In the genomic region with DNA sequence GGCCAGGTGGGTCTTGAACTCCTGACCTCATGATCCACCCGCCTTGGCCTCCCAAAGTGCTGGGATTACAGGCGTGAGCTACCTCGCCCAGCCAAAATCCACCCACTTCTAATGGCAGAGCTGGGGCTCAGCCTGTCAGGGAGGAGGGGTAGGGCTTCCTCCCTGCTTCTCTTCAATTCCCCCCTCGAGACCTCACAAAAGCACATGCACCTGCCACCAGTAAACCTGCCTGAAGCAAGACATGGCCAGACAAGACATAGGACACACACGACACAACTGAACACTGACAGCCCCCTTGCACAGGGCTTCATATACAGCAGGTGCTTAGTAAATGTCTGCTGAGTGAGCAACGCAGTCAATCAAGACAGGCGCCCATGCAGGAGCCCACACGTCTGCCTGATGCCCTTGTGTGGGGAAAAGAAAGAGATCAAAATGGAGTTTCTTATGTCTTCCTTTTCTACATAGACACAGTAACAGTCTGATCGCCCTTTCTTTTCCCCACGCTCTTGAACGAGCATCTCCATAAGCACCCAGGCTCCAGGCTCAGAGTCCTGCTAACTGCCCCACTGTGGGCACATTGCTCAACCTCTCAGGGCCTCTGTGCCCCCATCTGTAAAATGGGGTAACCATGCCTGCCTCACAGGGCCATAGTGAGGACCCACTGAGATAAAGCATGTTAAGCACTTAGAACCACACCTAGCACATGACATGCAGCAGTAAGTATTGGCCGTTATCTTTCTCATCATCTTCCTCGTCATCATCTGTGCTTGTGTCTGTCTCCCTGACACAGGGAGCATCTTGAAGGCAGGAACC, we compare ENCODE assay signal across 1 cellular context.
TF ChIP-seq lines count a peak whose summit lies in the region.

No MANE protein-coding gene starts in this region.

TF ChIP-seq in K562, 482 proteins besides CTCF, POLR2A, EP300 and RAD21 (continued from another document and continues in another):
- TF ChIP-seq, protein P1, sequence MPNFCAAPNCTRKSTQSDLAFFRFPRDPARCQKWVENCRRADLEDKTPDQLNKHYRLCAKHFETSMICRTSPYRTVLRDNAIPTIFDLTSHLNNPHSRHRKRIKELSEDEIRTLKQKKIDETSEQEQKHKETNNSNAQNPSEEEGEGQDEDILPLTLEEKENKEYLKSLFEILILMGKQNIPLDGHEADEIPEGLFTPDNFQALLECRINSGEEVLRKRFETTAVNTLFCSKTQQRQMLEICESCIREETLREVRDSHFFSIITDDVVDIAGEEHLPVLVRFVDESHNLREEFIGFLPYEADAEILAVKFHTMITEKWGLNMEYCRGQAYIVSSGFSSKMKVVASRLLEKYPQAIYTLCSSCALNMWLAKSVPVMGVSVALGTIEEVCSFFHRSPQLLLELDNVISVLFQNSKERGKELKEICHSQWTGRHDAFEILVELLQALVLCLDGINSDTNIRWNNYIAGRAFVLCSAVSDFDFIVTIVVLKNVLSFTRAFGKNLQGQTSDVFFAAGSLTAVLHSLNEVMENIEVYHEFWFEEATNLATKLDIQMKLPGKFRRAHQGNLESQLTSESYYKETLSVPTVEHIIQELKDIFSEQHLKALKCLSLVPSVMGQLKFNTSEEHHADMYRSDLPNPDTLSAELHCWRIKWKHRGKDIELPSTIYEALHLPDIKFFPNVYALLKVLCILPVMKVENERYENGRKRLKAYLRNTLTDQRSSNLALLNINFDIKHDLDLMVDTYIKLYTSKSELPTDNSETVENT (CRISPR knock-in tag; IDR thresholded peaks at IDR 0.05): no peak
- TF ChIP-seq, protein P2, sequence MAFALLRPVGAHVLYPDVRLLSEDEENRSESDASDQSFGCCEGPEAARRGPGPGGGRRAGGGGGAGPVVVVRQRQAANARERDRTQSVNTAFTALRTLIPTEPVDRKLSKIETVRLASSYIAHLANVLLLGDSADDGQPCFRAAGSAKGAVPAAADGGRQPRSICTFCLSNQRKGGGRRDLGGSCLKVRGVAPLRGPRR (CRISPR knock-in tag; IDR thresholded peaks at IDR 0.05): no peak
- TF ChIP-seq TAF15 (IDR thresholded peaks at IDR 0.05; ENCODE audit: low read depth, low read length) (no peak), HMG20B (CRISPR knock-in tag; IDR thresholded peaks at IDR 0.05) (no peak), HCFC1 (IDR thresholded peaks at IDR 0.05; ENCODE audit: low read depth, low read length) (no peak), MTF1 (CRISPR knock-in tag; IDR thresholded peaks at IDR 0.05; ENCODE audit: borderline replicate concordance) (no peak), RAD51 (IDR thresholded peaks at IDR 0.05; ENCODE audit: borderline replicate concordance, low read depth) (no peak), ZNF133 (CRISPR knock-in tag; IDR thresholded peaks at IDR 0.05) (no peak), NFXL1 (CRISPR knock-in tag; IDR thresholded peaks at IDR 0.05) (no peak), ZNF668 (CRISPR knock-in tag; IDR thresholded peaks at IDR 0.05) (no peak), NR4A1 (CRISPR knock-in tag; IDR thresholded peaks at IDR 0.05) (no peak), NR4A1 (tag; IDR thresholded peaks at IDR 0.05) (no peak; the same call in none of the 2 replicates), POLR3G (IDR thresholded peaks at IDR 0.05; ENCODE audit: extremely low read depth, insufficient read length, insufficient replicate concordance) (no peak), ZNF445 (CRISPR knock-in tag; IDR thresholded peaks at IDR 0.05; ENCODE audit: low read depth) (no peak), MTA1 (IDR thresholded peaks at IDR 0.05; ENCODE audit: borderline replicate concordance) (peak; percentile 34; the same call in 1 of the 2 replicates), COPS2 (conservative IDR thresholded peaks at IDR 0.05) (no peak), ZNF239 (CRISPR knock-in tag; IDR thresholded peaks at IDR 0.05) (no peak), DNMT1 (IDR thresholded peaks at IDR 0.05) (no peak), SLC30A9 (CRISPR knock-in tag; IDR thresholded peaks at IDR 0.05) (no peak), TRIM28 (IDR thresholded peaks at IDR 0.05) (no peak), ZNF347 (CRISPR knock-in tag; IDR thresholded peaks at IDR 0.05; ENCODE audit: low read depth) (no peak), YY1 (IDR thresholded peaks at IDR 0.05; ENCODE audit: borderline replicate concordance in 1 of 3, control insufficient read depth in 1 of 3, extremely low read depth in 1 of 3, insufficient read depth in 3 of 3, insufficient read length in 1 of 3, insufficient replicate concordance in 2 of 3, low read depth in 1 of 3, low read length in 2 of 3) (no peak), TEAD1 (CRISPR knock-in tag; IDR thresholded peaks at IDR 0.05) (no peak), MED1 (CRISPR knock-in tag; IDR thresholded peaks at IDR 0.05; ENCODE audit: borderline replicate concordance) (no peak), NFIX (CRISPR knock-in tag; IDR thresholded peaks at IDR 0.05; ENCODE audit: low read depth) (no peak)
- TF ChIP-seq, protein P3, sequence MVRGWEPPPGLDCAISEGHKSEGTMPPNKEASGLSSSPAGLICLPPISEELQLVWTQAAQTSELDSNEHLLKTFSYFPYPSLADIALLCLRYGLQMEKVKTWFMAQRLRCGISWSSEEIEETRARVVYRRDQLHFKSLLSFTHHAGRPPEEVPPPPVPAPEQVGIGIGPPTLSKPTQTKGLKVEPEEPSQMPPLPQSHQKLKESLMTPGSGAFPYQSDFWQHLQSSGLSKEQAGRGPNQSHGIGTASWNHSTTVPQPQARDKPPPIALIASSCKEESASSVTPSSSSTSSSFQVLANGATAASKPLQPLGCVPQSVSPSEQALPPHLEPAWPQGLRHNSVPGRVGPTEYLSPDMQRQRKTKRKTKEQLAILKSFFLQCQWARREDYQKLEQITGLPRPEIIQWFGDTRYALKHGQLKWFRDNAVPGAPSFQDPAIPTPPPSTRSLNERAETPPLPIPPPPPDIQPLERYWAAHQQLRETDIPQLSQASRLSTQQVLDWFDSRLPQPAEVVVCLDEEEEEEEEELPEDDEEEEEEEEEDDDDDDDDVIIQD (CRISPR knock-in tag; IDR thresholded peaks at IDR 0.05): no peak
- TF ChIP-seq, protein P4, sequence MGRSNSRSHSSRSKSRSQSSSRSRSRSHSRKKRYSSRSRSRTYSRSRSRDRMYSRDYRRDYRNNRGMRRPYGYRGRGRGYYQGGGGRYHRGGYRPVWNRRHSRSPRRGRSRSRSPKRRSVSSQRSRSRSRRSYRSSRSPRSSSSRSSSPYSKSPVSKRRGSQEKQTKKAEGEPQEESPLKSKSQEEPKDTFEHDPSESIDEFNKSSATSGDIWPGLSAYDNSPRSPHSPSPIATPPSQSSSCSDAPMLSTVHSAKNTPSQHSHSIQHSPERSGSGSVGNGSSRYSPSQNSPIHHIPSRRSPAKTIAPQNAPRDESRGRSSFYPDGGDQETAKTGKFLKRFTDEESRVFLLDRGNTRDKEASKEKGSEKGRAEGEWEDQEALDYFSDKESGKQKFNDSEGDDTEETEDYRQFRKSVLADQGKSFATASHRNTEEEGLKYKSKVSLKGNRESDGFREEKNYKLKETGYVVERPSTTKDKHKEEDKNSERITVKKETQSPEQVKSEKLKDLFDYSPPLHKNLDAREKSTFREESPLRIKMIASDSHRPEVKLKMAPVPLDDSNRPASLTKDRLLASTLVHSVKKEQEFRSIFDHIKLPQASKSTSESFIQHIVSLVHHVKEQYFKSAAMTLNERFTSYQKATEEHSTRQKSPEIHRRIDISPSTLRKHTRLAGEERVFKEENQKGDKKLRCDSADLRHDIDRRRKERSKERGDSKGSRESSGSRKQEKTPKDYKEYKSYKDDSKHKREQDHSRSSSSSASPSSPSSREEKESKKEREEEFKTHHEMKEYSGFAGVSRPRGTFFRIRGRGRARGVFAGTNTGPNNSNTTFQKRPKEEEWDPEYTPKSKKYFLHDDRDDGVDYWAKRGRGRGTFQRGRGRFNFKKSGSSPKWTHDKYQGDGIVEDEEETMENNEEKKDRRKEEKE (IDR thresholded peaks at IDR 0.05; ENCODE audit: borderline replicate concordance in 1 of 2, control insufficient read depth in 1 of 2, low read depth in 2 of 2, low read length in 1 of 2): no peak
- TF ChIP-seq, protein P5, sequence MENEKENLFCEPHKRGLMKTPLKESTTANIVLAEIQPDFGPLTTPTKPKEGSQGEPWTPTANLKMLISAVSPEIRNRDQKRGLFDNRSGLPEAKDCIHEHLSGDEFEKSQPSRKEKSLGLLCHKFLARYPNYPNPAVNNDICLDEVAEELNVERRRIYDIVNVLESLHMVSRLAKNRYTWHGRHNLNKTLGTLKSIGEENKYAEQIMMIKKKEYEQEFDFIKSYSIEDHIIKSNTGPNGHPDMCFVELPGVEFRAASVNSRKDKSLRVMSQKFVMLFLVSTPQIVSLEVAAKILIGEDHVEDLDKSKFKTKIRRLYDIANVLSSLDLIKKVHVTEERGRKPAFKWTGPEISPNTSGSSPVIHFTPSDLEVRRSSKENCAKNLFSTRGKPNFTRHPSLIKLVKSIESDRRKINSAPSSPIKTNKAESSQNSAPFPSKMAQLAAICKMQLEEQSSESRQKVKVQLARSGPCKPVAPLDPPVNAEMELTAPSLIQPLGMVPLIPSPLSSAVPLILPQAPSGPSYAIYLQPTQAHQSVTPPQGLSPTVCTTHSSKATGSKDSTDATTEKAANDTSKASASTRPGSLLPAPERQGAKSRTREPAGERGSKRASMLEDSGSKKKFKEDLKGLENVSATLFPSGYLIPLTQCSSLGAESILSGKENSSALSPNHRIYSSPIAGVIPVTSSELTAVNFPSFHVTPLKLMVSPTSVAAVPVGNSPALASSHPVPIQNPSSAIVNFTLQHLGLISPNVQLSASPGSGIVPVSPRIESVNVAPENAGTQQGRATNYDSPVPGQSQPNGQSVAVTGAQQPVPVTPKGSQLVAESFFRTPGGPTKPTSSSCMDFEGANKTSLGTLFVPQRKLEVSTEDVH (IDR thresholded peaks at IDR 0.05; ENCODE audit: low read depth, partially characterized antibody): no peak
- TF ChIP-seq, protein P6, sequence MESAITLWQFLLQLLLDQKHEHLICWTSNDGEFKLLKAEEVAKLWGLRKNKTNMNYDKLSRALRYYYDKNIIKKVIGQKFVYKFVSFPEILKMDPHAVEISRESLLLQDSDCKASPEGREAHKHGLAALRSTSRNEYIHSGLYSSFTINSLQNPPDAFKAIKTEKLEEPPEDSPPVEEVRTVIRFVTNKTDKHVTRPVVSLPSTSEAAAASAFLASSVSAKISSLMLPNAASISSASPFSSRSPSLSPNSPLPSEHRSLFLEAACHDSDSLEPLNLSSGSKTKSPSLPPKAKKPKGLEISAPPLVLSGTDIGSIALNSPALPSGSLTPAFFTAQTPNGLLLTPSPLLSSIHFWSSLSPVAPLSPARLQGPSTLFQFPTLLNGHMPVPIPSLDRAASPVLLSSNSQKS (CRISPR knock-in tag; IDR thresholded peaks at IDR 0.05): no peak
- TF ChIP-seq, protein P7, sequence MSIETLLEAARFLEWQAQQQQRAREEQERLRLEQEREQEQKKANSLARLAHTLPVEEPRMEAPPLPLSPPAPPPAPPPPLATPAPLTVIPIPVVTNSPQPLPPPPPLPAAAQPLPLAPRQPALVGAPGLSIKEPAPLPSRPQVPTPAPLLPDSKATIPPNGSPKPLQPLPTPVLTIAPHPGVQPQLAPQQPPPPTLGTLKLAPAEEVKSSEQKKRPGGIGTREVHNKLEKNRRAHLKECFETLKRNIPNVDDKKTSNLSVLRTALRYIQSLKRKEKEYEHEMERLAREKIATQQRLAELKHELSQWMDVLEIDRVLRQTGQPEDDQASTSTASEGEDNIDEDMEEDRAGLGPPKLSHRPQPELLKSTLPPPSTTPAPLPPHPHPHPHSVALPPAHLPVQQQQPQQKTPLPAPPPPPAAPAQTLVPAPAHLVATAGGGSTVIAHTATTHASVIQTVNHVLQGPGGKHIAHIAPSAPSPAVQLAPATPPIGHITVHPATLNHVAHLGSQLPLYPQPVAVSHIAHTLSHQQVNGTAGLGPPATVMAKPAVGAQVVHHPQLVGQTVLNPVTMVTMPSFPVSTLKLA (conservative IDR thresholded peaks at IDR 0.05): 0 out of 4 replicates have a peak, but pooled peaks of 1 of the 2 experiments have one; percentile 10
- TF ChIP-seq, protein P8, sequence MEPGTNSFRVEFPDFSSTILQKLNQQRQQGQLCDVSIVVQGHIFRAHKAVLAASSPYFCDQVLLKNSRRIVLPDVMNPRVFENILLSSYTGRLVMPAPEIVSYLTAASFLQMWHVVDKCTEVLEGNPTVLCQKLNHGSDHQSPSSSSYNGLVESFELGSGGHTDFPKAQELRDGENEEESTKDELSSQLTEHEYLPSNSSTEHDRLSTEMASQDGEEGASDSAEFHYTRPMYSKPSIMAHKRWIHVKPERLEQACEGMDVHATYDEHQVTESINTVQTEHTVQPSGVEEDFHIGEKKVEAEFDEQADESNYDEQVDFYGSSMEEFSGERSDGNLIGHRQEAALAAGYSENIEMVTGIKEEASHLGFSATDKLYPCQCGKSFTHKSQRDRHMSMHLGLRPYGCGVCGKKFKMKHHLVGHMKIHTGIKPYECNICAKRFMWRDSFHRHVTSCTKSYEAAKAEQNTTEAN (CRISPR knock-in tag; IDR thresholded peaks at IDR 0.05): no peak
- TF ChIP-seq, protein P9, sequence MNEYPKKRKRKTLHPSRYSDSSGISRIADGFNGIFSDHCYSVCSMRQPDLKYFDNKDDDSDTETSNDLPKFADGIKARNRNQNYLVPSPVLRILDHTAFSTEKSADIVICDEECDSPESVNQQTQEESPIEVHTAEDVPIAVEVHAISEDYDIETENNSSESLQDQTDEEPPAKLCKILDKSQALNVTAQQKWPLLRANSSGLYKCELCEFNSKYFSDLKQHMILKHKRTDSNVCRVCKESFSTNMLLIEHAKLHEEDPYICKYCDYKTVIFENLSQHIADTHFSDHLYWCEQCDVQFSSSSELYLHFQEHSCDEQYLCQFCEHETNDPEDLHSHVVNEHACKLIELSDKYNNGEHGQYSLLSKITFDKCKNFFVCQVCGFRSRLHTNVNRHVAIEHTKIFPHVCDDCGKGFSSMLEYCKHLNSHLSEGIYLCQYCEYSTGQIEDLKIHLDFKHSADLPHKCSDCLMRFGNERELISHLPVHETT (CRISPR knock-in tag; conservative IDR thresholded peaks at IDR 0.05 in 1 of 2, IDR thresholded peaks at IDR 0.05 in 1 of 2): peak in 1 of 2 experiments; percentile 62; a peak in 1 of 4 replicates
- TF ChIP-seq, protein P10, sequence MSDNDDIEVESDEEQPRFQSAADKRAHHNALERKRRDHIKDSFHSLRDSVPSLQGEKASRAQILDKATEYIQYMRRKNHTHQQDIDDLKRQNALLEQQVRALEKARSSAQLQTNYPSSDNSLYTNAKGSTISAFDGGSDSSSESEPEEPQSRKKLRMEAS (CRISPR knock-in tag; IDR thresholded peaks at IDR 0.05): no peak
- TF ChIP-seq, protein P11, sequence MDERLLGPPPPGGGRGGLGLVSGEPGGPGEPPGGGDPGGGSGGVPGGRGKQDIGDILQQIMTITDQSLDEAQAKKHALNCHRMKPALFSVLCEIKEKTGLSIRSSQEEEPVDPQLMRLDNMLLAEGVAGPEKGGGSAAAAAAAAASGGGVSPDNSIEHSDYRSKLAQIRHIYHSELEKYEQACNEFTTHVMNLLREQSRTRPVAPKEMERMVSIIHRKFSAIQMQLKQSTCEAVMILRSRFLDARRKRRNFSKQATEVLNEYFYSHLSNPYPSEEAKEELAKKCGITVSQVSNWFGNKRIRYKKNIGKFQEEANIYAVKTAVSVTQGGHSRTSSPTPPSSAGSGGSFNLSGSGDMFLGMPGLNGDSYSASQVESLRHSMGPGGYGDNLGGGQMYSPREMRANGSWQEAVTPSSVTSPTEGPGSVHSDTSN (CRISPR knock-in tag; IDR thresholded peaks at IDR 0.05; ENCODE audit: low read depth): no peak
- TF ChIP-seq, protein P11 (tag; conservative IDR thresholded peaks at IDR 0.05; ENCODE audit: low read depth): no peak
